In the genomic region with DNA sequence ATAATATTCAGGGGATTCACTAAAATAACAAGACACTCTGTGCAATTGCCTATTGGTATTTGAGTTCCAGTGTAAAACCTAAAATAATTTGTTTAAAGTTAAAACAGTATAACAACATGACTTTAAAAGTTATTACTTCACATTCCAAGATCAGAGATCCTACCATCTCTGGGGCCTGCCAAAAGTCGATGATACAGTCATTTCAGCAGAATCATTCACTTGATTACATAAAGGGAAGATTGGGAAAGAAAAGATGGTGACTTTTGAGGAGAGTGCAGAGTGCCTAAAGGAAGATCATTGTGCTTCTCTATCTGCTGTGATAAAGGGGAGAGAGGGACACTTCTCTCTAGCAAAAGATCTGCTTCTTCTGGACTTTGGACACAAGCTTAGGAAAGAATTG, we compare ENCODE assay signal across 28 cellular contexts.
"Had no signal": no experiment of that assay in that cellular context is flagged by ENCODE, and none has a peak within 500 bp of the region (broad histone marks: within the 10 kb centered on the region; RNA-seq: fewer than 3 reads in every experiment).

No MANE protein-coding gene starts in this region.

- H3K27me3 ChIP-seq: colonic mucosa, esophagus squamous epithelium, hepatocyte, left lung, neutrophil, pancreas, right atrium auricular region, suprapubic skin, transverse colon, uterus had no signal

- ATAC-seq: activated CD8-positive, alpha-beta T cell treated with anti-CD3 and anti-CD28 coated beads, Interleukin-2, amount 10 ng/mL, durations not matched to agents 7 days and 5 days; activated naive CD8-positive, alpha-beta T cell treated with anti-CD3 and anti-CD28 coated beads, Interleukin-2, amount 50 U/mL, for 24 hours; left lung; natural killer cell treated with Interleukin-12 subunit alpha and Interleukin-12 subunit beta and Interleukin-15 and Interleukin-18, amount 100 ng/mL, for 72 hours; psoas muscle; stimulated activated effector memory CD8-positive, alpha-beta T cell treated with anti-CD3 and anti-CD28 coated beads, Interleukin-12 subunit alpha, Interleukin-12 subunit beta, amount 100 ng/mL, for 72 hours; stimulated activated naive CD8-positive, alpha-beta T cell treated with anti-CD3 and anti-CD28 coated beads, Interleukin-15, amount 100 ng/mL, for 72 hours had no signal

- H3K4me1 Mint-ChIP-seq: activated naive CD8-positive, alpha-beta T cell treated with anti-CD3 and anti-CD28 coated beads, Interleukin-2, amount 50 U/mL, for 24 hours; central memory CD8-positive, alpha-beta T cell; immature natural killer cell; stimulated activated effector memory CD8-positive, alpha-beta T cell treated with anti-CD3 and anti-CD28 coated beads, Interleukin-12 subunit alpha, Interleukin-12 subunit beta, amount 100 ng/mL, for 72 hours; stimulated activated naive CD8-positive, alpha-beta T cell treated with anti-CD3 and anti-CD28 coated beads, Interleukin-15, amount 100 ng/mL, for 72 hours had no signal

- H3K79me2 ChIP-seq: hepatocyte had no signal

- H3K27ac Mint-ChIP-seq: activated CD8-positive, alpha-beta T cell treated with anti-CD3 and anti-CD28 coated beads, Interleukin-2, amount 10 ng/mL, durations not matched to agents 7 days and 5 days; activated naive CD8-positive, alpha-beta T cell treated with anti-CD3 and anti-CD28 coated beads, Interleukin-2, amount 50 U/mL, for 24 hours; activated T-helper 1 cell treated with anti-CD3 and anti-CD28 coated beads, Interleukin-12 subunit alpha, Interleukin-12 subunit beta, Interleukin-2, Interleukin-4 antibody, amounts not matched to agents 30 ng/mL and 10 ng/mL and 1 ng/mL, durations not matched to agents 14 hours and 24 hours and 36 hours; immature natural killer cell; natural killer cell treated with Interleukin-12 subunit alpha and Interleukin-12 subunit beta and Interleukin-15 and Interleukin-18, amount 100 ng/mL, for 72 hours; stimulated activated effector memory CD8-positive, alpha-beta T cell treated with anti-CD3 and anti-CD28 coated beads, Interleukin-12 subunit alpha, Interleukin-12 subunit beta, amount 100 ng/mL, for 72 hours; stimulated activated naive CD8-positive, alpha-beta T cell treated with anti-CD3 and anti-CD28 coated beads, Interleukin-15, amount 100 ng/mL, for 72 hours had no signal

- H3K4me1 ChIP-seq: colonic mucosa, esophagus squamous epithelium, left lung, psoas muscle, right atrium auricular region, suprapubic skin, transverse colon, uterus had no signal

- H3K4me2 ChIP-seq: hepatocyte had no signal

- DNase-seq: activated CD4-positive, alpha-beta T cell treated with anti-CD3 and anti-CD28 coated beads for 1 hour; activated CD4-positive, alpha-beta T cell treated with anti-CD3 and anti-CD28 coated beads, Interleukin-2, amount 50 U/mL, for 1 hour; activated CD8-positive, alpha-beta T cell treated with anti-CD3 and anti-CD28 coated beads, Interleukin-2, amount 10 ng/mL, durations not matched to agents 7 days and 5 days; activated gamma-delta T cell; activated naive CD4-positive, alpha-beta T cell treated with anti-CD3 and anti-CD28 coated beads, Interleukin-2, amount 50 U/mL, for 16 hours; activated naive CD8-positive, alpha-beta T cell treated with anti-CD3 and anti-CD28 coated beads, Interleukin-2, amount 50 U/mL, for 24 hours; anterior cingulate cortex; colonic mucosa; esophagus squamous epithelium; glutamatergic neuron; immature natural killer cell; left lung; pancreas; psoas muscle; stimulated activated CD4-positive, alpha-beta T cell treated with anti-CD3 and anti-CD28 coated beads, Interleukin-12 subunit alpha, Interleukin-12 subunit beta, amount 100 ng/mL, for 4 hours; stimulated activated CD4-positive, alpha-beta T cell treated with anti-CD3 and anti-CD28 coated beads, Interleukin-1b, Interleukin-23, amount 100 ng/mL, for 48 hours; stimulated activated naive CD8-positive, alpha-beta T cell treated with anti-CD3 and anti-CD28 coated beads, Interleukin-15, amount 100 ng/mL, for 72 hours; T-helper 1 cell; transverse colon; uterus had no signal

- H3K36me3 ChIP-seq: colonic mucosa, esophagus squamous epithelium, left lung, neutrophil, pancreas, right atrium auricular region, suprapubic skin, transverse colon, uterus had no signal

- H3K4me3 ChIP-seq: colonic mucosa, esophagus squamous epithelium, hepatocyte, left lung, pancreas, psoas muscle, right atrium auricular region, suprapubic skin, transverse colon, uterus had no signal

- H3K27me3 Mint-ChIP-seq: activated naive CD8-positive, alpha-beta T cell treated with anti-CD3 and anti-CD28 coated beads, Interleukin-2, amount 50 U/mL, for 24 hours; central memory CD8-positive, alpha-beta T cell; natural killer cell treated with Interleukin-12 subunit alpha and Interleukin-12 subunit beta and Interleukin-15 and Interleukin-18, amount 100 ng/mL, for 72 hours; stimulated activated naive CD8-positive, alpha-beta T cell treated with anti-CD3 and anti-CD28 coated beads, Interleukin-15, amount 100 ng/mL, for 72 hours had no signal

- H3K27ac ChIP-seq: colonic mucosa, esophagus squamous epithelium, hepatocyte, left lung, neutrophil, psoas muscle, right atrium auricular region, suprapubic skin, transverse colon, uterus had no signal

- H2AFZ ChIP-seq: hepatocyte had no signal

- H3K4me3 Mint-ChIP-seq: activated CD8-positive, alpha-beta T cell treated with anti-CD3 and anti-CD28 coated beads, Interleukin-2, amount 10 ng/mL, durations not matched to agents 7 days and 5 days; activated naive CD8-positive, alpha-beta T cell treated with anti-CD3 and anti-CD28 coated beads, Interleukin-2, amount 50 U/mL, for 24 hours; activated T-helper 1 cell treated with anti-CD3 and anti-CD28 coated beads, Interleukin-12 subunit alpha, Interleukin-12 subunit beta, Interleukin-2, Interleukin-4 antibody, amounts not matched to agents 30 ng/mL and 10 ng/mL and 1 ng/mL, durations not matched to agents 14 hours and 24 hours and 36 hours; central memory CD8-positive, alpha-beta T cell; immature natural killer cell; natural killer cell treated with Interleukin-12 subunit alpha and Interleukin-12 subunit beta and Interleukin-15 and Interleukin-18, amount 100 ng/mL, for 72 hours; stimulated activated effector memory CD8-positive, alpha-beta T cell treated with anti-CD3 and anti-CD28 coated beads, Interleukin-12 subunit alpha, Interleukin-12 subunit beta, amount 100 ng/mL, for 72 hours; stimulated activated naive CD8-positive, alpha-beta T cell treated with anti-CD3 and anti-CD28 coated beads, Interleukin-15, amount 100 ng/mL, for 72 hours had no signal

- H3K9me3 ChIP-seq: colonic mucosa, neutrophil, pancreas, suprapubic skin, transverse colon, uterus had no signal

- H3K36me3 Mint-ChIP-seq: immature natural killer cell; natural killer cell treated with Interleukin-12 subunit alpha and Interleukin-12 subunit beta and Interleukin-15 and Interleukin-18, amount 100 ng/mL, for 72 hours; stimulated activated effector memory CD8-positive, alpha-beta T cell treated with anti-CD3 and anti-CD28 coated beads, Interleukin-12 subunit alpha, Interleukin-12 subunit beta, amount 100 ng/mL, for 72 hours had no signal
